18 cellular contexts compared by ENCODE assay signal in genomic region chr10:78472542-78472890, GRCh38.
DNase-seq lines count a peak whose midpoint lies in the region; ATAC-seq and TF ChIP-seq lines count a peak whose summit lies in the region.
"Had no signal": no experiment of that assay in that cellular context is flagged by ENCODE, and none has a peak within 500 bp of the region (broad histone marks: within the 10 kb centered on the region; RNA-seq: fewer than 3 reads in every experiment).

No MANE protein-coding gene starts in this region.

- ATAC-seq in GM23338 (peak; percentile 74), SK-N-SH treated with all-trans-retinoic acid at 6 μM for 48 hours (peak; percentile 35), GM18867 (IDR thresholded peaks at IDR 0.05; ENCODE audit: unreplicated experiment) (no peak)
- ATAC-seq in activated CD4-positive, CD25-positive, alpha-beta regulatory T cell treated with anti-CD3 and anti-CD28 coated beads, Interleukin-2, amount 50 U/mL, for 24 hours = no peak
- ATAC-seq: naive thymus-derived CD8-positive, alpha-beta T cell; sciatic nerve had no signal

- H3K36me3 Mint-ChIP-seq in GM23338 (ENCODE audit: low read depth) = peaks cover 5% of the 10 kb centered on the region; the same call in 2 of the 3 replicates

- no peak overlapping the region for H3K4me2 ChIP-seq in GM23338

- peaks cover 5% of the 10 kb centered on the region; the same call in 1 of the 2 replicates for H3K4me1 ChIP-seq in GM23338 (ENCODE audit: insufficient read depth)
- H3K4me1 ChIP-seq: ascending aorta, suprapubic skin had no signal

- DNase-seq in GM23338 (ENCODE audit: low spot score) = peak; percentile 9
- DNase-seq in left kidney (ENCODE audit: low read depth, low spot score) = peak; percentile 84
- DNase-seq in putamen (ENCODE audit: low spot score) = peak; percentile 56
- no peak for DNase-seq in DMS 273 (lab: John Stamatoyannopoulos, UW; ENCODE audit: unreplicated experiment)
- DNase-seq: activated gamma-delta T cell treated with Interleukin-2 at 50 U/mL for 16 hours; DMS79 treated with DMSO at 0.1 percent for 48 hours; GOT3; naive thymus-derived CD8-positive, alpha-beta T cell; NCI-H2081 treated with DMSO at 0.1 percent for 48 hours; stimulated activated CD4-positive, alpha-beta T cell treated with anti-CD3 and anti-CD28 coated beads, Interleukin-2, amount 100 ng/mL, for 24 hours had no signal

- H3K9me3 Mint-ChIP-seq in GM23338 = peaks cover 17% of the 10 kb centered on the region; the same call in 2 of the 3 replicates
- H3K9me3 Mint-ChIP-seq: dendritic cell treated with granulocyte-macrophage colony-stimulating factor and Interleukin-4, amounts not matched to agents 40 ng/mL and 50 ng/mL, for 4 days; T-helper 1 cell treated with Interleukin-12 subunit alpha and Interleukin-12 subunit beta and Interleukin-4 antibody, amounts not matched to agents 30 μg/mL and 1 μg/mL, for 36 hours had no signal

- no peaks in the 10 kb centered on the region for H3F3A ChIP-seq in GM23338 (replicated peaks; ENCODE audit: low read depth)

- TF ChIP-seq CTCF in GM23338 (conservative IDR thresholded peaks at IDR 0.05; ENCODE audit: low read depth in 2 of 2) = no peak

- H3K36me3 ChIP-seq in GM23338 (ENCODE audit: insufficient read depth) = no peaks in the 10 kb centered on the region
- H3K36me3 ChIP-seq: ascending aorta, suprapubic skin had no signal

- H3K79me2 ChIP-seq in GM23338 (replicated peaks; ENCODE audit: insufficient read depth) = no peaks in the 10 kb centered on the region

- H3K27ac ChIP-seq in GM23338 (ENCODE audit: low read depth) = no peak overlapping the region
- H3K27ac ChIP-seq: ascending aorta, suprapubic skin had no signal

- no peak overlapping the region for H2AFZ ChIP-seq in GM23338

- peaks cover 3% of the 10 kb centered on the region for H3K27me3 Mint-ChIP-seq in GM23338 (ENCODE audit: insufficient read depth, low read depth, poor library complexity)

- H3K4me1 Mint-ChIP-seq in GM23338 = peaks cover 18% of the 10 kb centered on the region
- H3K4me1 Mint-ChIP-seq: naive thymus-derived CD8-positive, alpha-beta T cell had no signal

- no peaks in the 10 kb centered on the region for H3K9me2 ChIP-seq in GM23338 (ENCODE audit: insufficient read depth)

- no peak overlapping the region for H3K4me3 Mint-ChIP-seq in GM23338
- H3K4me3 Mint-ChIP-seq: dendritic cell treated with granulocyte-macrophage colony-stimulating factor and Interleukin-4, amounts not matched to agents 40 ng/mL and 50 ng/mL, for 4 days; naive thymus-derived CD8-positive, alpha-beta T cell; T-helper 1 cell treated with Interleukin-12 subunit alpha and Interleukin-12 subunit beta and Interleukin-4 antibody, amounts not matched to agents 30 μg/mL and 1 μg/mL, for 36 hours had no signal

- H3K27ac Mint-ChIP-seq in GM23338 = no peak overlapping the region
- H3K27ac Mint-ChIP-seq: dendritic cell treated with granulocyte-macrophage colony-stimulating factor and Interleukin-4, amounts not matched to agents 40 ng/mL and 50 ng/mL, for 4 days; naive thymus-derived CD8-positive, alpha-beta T cell; T-helper 1 cell treated with Interleukin-12 subunit alpha and Interleukin-12 subunit beta and Interleukin-4 antibody, amounts not matched to agents 30 μg/mL and 1 μg/mL, for 36 hours had no signal

- H4K20me1 ChIP-seq in GM23338 (replicated peaks; ENCODE audit: insufficient read depth) = no peaks in the 10 kb centered on the region

- H3K4me3 ChIP-seq in GM23338 = no peak overlapping the region
- H3K4me3 ChIP-seq: ascending aorta, suprapubic skin had no signal

- H3K27me3 ChIP-seq in GM23338 (ENCODE audit: insufficient read depth) = no peaks in the 10 kb centered on the region
- H3K27me3 ChIP-seq: ascending aorta had no signal

TF ChIP-seq in GM23338, 12 proteins besides CTCF, POLR2A, EP300 and RAD21:
- TF ChIP-seq CREB1 (CRISPR knock-in tag; IDR thresholded peaks at IDR 0.05; ENCODE audit: low read depth) (no peak), EZH2phosphoT487 (IDR thresholded peaks at IDR 0.05; ENCODE audit: unreplicated experiment) (no peak)

TF ChIP-seq in SK-N-SH treated with all-trans-retinoic acid at 6 μM for 48 hours, 23 proteins besides CTCF, POLR2A, EP300 and RAD21:
- TF ChIP-seq ZFP30 (CRISPR knock-in tag; IDR thresholded peaks at IDR 0.05) = peak; percentile 3; the same call in 1 of the 2 replicates
- TF ChIP-seq PATZ1 (CRISPR knock-in tag; IDR thresholded peaks at IDR 0.05; ENCODE audit: borderline replicate concordance) = 0 out of 2 replicates have a peak, but pooled peaks have one; percentile 5
- TF ChIP-seq BACH2 (CRISPR knock-in tag; IDR thresholded peaks at IDR 0.05; ENCODE audit: borderline replicate concordance) = no peak
TF ChIP-seq in SK-N-SH treated with all-trans-retinoic acid at 6 μM for 48 hours: peak in this region for 2.

Comparison
In these comparisons a context has a peak if more than half of its experiments do, and no peak if none do; other contexts are left out.
1. ATAC-seq: peak in GM23338 (single experiment) and SK-N-SH treated with all-trans-retinoic acid at 6 μM for 48 hours (single experiment); none in activated CD4-positive, CD25-positive, alpha-beta regulatory T cell treated with anti-CD3 and anti-CD28 coated beads, Interleukin-2, amount 50 U/mL, for 24 hours (0 of 2) and GM18867 (single experiment).